ENCODE assay signal across 20 cellular contexts in genomic region chr7:46478046-46478445, GRCh38.
DNase-seq lines count a peak whose midpoint lies in the region; ATAC-seq and TF ChIP-seq lines count a peak whose summit lies in the region.
"Had no signal": no experiment of that assay in that cellular context is flagged by ENCODE, and none has a peak within 500 bp of the region (broad histone marks: within the 10 kb centered on the region; RNA-seq: fewer than 3 reads in every experiment).

No MANE protein-coding gene starts in this region.

- TF ChIP-seq POLR2A in NB4 (IDR thresholded peaks at IDR 0.05; ENCODE audit: extremely low read depth, insufficient read length), result no peak
- no peak for TF ChIP-seq POLR2A in prostate gland (IDR thresholded peaks at IDR 0.05)

- intact Hi-C loops in prostate gland (cut with DNase I), result no loop called here

- no peaks in the 10 kb centered on the region for H3K9me3 ChIP-seq in prostate gland
- no peaks in the 10 kb centered on the region for H3K9me3 ChIP-seq in CD8-positive, alpha-beta memory T cell (ENCODE audit: low read length)

- no peak overlapping the region for H3K4me3 ChIP-seq in NB4 (ENCODE audit: low read depth, low read length)
- no peak overlapping the region for H3K4me3 ChIP-seq in choroid plexus epithelial cell (ENCODE audit: low read depth, low read length)
- H3K4me3 ChIP-seq in prostate gland, result no peak overlapping the region
- H3K4me3 ChIP-seq in CD8-positive, alpha-beta memory T cell (ENCODE audit: low read length), result no peak overlapping the region
- H3K4me3 ChIP-seq: mucosa of descending colon, SJSA1, tibial artery had no signal

- peaks cover 0 to 1% of the 10 kb centered on the region in 2 donors for H3K27me3 Mint-ChIP-seq in CD8-positive, alpha-beta memory T cell
- H3K27me3 Mint-ChIP-seq: activated naive CD8-positive, alpha-beta T cell treated with anti-CD3 and anti-CD28 coated beads, Interleukin-2, amount 50 U/mL, for 24 hours had no signal

- TF ChIP-seq CTCF in NB4 (IDR thresholded peaks at IDR 0.05; ENCODE audit: low read depth, low read length), result no peak
- TF ChIP-seq CTCF in choroid plexus epithelial cell (conservative IDR thresholded peaks at IDR 0.05; ENCODE audit: low read depth, low read length), result peak; percentile 11
- no peak for TF ChIP-seq CTCF in prostate gland (IDR thresholded peaks at IDR 0.05)

- H3K27ac ChIP-seq in prostate gland, result no peak overlapping the region
- H3K27ac ChIP-seq in CD8-positive, alpha-beta memory T cell (ENCODE audit: low read depth, low read length), result no peak overlapping the region
- H3K27ac ChIP-seq: SJSA1, tibial artery had no signal

- no peaks in the 10 kb centered on the region for H3K36me3 Mint-ChIP-seq in CD8-positive, alpha-beta memory T cell
- H3K36me3 Mint-ChIP-seq: CD14-positive monocyte had no signal

- H3K36me3 ChIP-seq in prostate gland, result no peaks in the 10 kb centered on the region
- H3K36me3 ChIP-seq in CD8-positive, alpha-beta memory T cell (ENCODE audit: insufficient read depth, low read length), result no peaks in the 10 kb centered on the region
- H3K36me3 ChIP-seq: SJSA1, tibial artery had no signal

- ATAC-seq in HG03521 (IDR thresholded peaks at IDR 0.05; ENCODE audit: unreplicated experiment), result no peak
- ATAC-seq: activated naive CD8-positive, alpha-beta T cell treated with anti-CD3 and anti-CD28 coated beads, Interleukin-2, amount 50 U/mL, for 24 hours; left colon; mucosa of descending colon had no signal

- no peaks in the 10 kb centered on the region for H3K4me1 ChIP-seq in prostate gland (replicated peaks)
- H3K4me1 ChIP-seq in CD8-positive, alpha-beta memory T cell (ENCODE audit: insufficient read depth, low read length), result no peaks in the 10 kb centered on the region
- H3K4me1 ChIP-seq: SJSA1, tibial artery had no signal

- H3K27me3 ChIP-seq in prostate gland (replicated peaks; ENCODE audit: insufficient read depth), result no peaks in the 10 kb centered on the region
- no peaks in the 10 kb centered on the region for H3K27me3 ChIP-seq in CD8-positive, alpha-beta memory T cell (ENCODE audit: insufficient read depth, low read length, poor library complexity, severe bottlenecking)
- H3K27me3 ChIP-seq: SJSA1, tibial artery had no signal

- no peaks in the 10 kb centered on the region for H3K4me1 Mint-ChIP-seq in CD8-positive, alpha-beta memory T cell
- H3K4me1 Mint-ChIP-seq: activated naive CD8-positive, alpha-beta T cell treated with anti-CD3 and anti-CD28 coated beads, Interleukin-2, amount 50 U/mL, for 24 hours; CD14-positive monocyte had no signal

- peak; percentile 55 for DNase-seq in GM04504 (ENCODE audit: low read depth)
- DNase-seq in NB4 (ENCODE audit: low read depth), result peak; percentile 25
- DNase-seq in choroid plexus epithelial cell (ENCODE audit: low read depth), result peak; percentile 89
- DNase-seq in renal cortical epithelial cell (ENCODE audit: low read depth), result peak; percentile 94
- no peak for DNase-seq in DMS153 (lab: John Stamatoyannopoulos, UW)
- no peak for DNase-seq in prostate gland (ENCODE audit: low spot score)
- DNase-seq in CD8-positive, alpha-beta memory T cell, result no peak
- DNase-seq: activated CD4-positive, alpha-beta T cell treated with anti-CD3 and anti-CD28 coated beads, Interleukin-2, amount 50 U/mL, for 4 hours; activated naive CD8-positive, alpha-beta T cell treated with anti-CD3 and anti-CD28 coated beads, Interleukin-2, amount 50 U/mL, for 24 hours; activated T-cell treated with anti-CD3 and anti-CD28 coated beads, Interleukin-2, amount 50 U/mL, for 48 hours; KBM-7; left colon; mucosa of descending colon; NCI-H1436 treated with DMSO at 0.1 percent for 48 hours; NCI-H446 treated with DMSO at 0.1 percent for 48 hours; occipital lobe; tibial artery had no signal

- 100% methylated on average over 1 of the region's 1 CpG for WGBS in prostate gland

- POLR2A ChIA-PET in CD8-positive, alpha-beta memory T cell (lab: Charles Lee), result no interaction called here

- CTCF ChIA-PET in CD8-positive, alpha-beta memory T cell (lab: Charles Lee), result no interaction called here

- H3K27ac Mint-ChIP-seq in CD8-positive, alpha-beta memory T cell, result no peak overlapping the region
- H3K27ac Mint-ChIP-seq: activated naive CD8-positive, alpha-beta T cell treated with anti-CD3 and anti-CD28 coated beads, Interleukin-2, amount 50 U/mL, for 24 hours; CD14-positive monocyte had no signal

- no peak overlapping the region for H3K4me3 Mint-ChIP-seq in CD8-positive, alpha-beta memory T cell
- H3K4me3 Mint-ChIP-seq: activated naive CD8-positive, alpha-beta T cell treated with anti-CD3 and anti-CD28 coated beads, Interleukin-2, amount 50 U/mL, for 24 hours; CD14-positive monocyte had no signal

- H3K9me3 Mint-ChIP-seq in CD8-positive, alpha-beta memory T cell, result peaks cover 4 to 26% (median 9%) of the 10 kb centered on the region in 5 donors

Comparison
In these comparisons a context has a peak if more than half of its experiments do, and no peak if none do; other contexts are left out.
1. DNase-seq: peak in GM04504 (single experiment), NB4 (single experiment), choroid plexus epithelial cell (single experiment) and renal cortical epithelial cell (single experiment); none in DMS153 (single experiment), prostate gland (single experiment) and CD8-positive, alpha-beta memory T cell (0 of 5).